ENCODE assay signal across 19 cellular contexts in the genomic region with DNA sequence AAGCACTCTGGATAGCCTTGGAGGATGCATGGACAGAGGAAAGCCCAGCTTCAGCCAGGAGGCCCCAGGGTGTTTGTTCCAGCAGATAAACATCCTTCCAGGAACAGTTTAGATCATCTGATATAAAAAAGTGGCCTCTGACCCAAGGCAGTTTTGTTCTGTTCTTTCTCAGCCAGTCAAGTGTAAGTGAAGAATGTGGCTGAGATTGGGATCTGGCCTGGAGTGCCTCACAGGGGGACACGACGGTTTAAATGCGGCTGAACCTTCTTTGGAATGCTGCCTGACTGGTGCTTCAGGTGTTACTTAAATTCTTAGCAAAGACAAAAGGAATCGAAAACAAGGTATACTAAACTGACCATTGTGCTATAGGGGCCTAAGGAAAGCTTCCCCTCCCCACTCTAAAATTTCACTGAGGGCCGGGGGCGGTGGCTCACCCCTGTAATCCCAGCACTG. TPM values are rescaled to one million over a fixed set of nuclear protein-coding genes. Genes with fewer than 3 reads are reported as not detected.
DNase-seq lines count a peak whose midpoint lies in the region; ATAC-seq and TF ChIP-seq lines count a peak whose summit lies in the region.
"Had no signal": no experiment of that assay in that cellular context is flagged by ENCODE, and none has a peak within 500 bp of the region (broad histone marks: within the 10 kb centered on the region; RNA-seq: fewer than 3 reads in every experiment).

No MANE protein-coding gene starts in this region.

- WGBS in endodermal cell (ENCODE audit: insufficient coverage in 1 of 2, insufficient read length in 1 of 2), 2 experiments: 41 to 60% methylated on average over 1 to 5 of the region's 6 CpGs
- 7% methylated on average over 4 of the region's 6 CpGs for WGBS in mesenchymal stem cell
- WGBS in aorta, 2 donors: 56 to 72% methylated on average over 6 of the region's 6 CpGs

- H3K27ac ChIP-seq in endodermal cell (ENCODE audit: low read depth, low read length): no peak overlapping the region
- H3K27ac ChIP-seq in mesenchymal stem cell (ENCODE audit: low read length, poor library complexity, severe bottlenecking): no peak overlapping the region
- H3K27ac ChIP-seq in aorta (ENCODE audit: low read depth in 1 of 2, low read length in 2 of 2): no peak overlapping the region
- H3K27ac ChIP-seq in uterus: no peak overlapping the region
- H3K27ac ChIP-seq: tibial artery had no signal

- H3K36me3 ChIP-seq in endodermal cell (ENCODE audit: control insufficient read depth, insufficient read depth, low read length) (no peaks in the 10 kb centered on the region), mesenchymal stem cell (ENCODE audit: control insufficient read depth in 1 of 2, insufficient read depth in 2 of 2, low read depth in 1 of 2, low read length in 2 of 2) (no peaks in the 10 kb centered on the region), aorta (ENCODE audit: control insufficient read depth in 1 of 2, insufficient read depth in 2 of 2, low read length in 1 of 2) (no peaks in the 10 kb centered on the region), uterus (no peaks in the 10 kb centered on the region)
- H3K36me3 ChIP-seq: tibial artery had no signal

- H3K36me3 Mint-ChIP-seq in endodermal cell (ENCODE audit: low read depth): peaks cover 6% of the 10 kb centered on the region
- H3K36me3 Mint-ChIP-seq: activated CD8-positive, alpha-beta memory T cell treated with anti-CD3 and anti-CD28 coated beads, Interleukin-2, amount 10 ng/mL, durations not matched to agents 7 days and 5 days; IgD-negative memory B cell had no signal

- H2AFZ ChIP-seq in mesenchymal stem cell (ENCODE audit: low read depth, low read length): no peak overlapping the region

- no peaks in the 10 kb centered on the region for H3K79me1 ChIP-seq in mesenchymal stem cell (replicated peaks; ENCODE audit: low read length, poor library complexity, severe bottlenecking)

- no peak overlapping the region for H2BK15ac ChIP-seq in mesenchymal stem cell (ENCODE audit: low read depth, poor library complexity, severe bottlenecking)

- H3K9me3 ChIP-seq in endodermal cell (ENCODE audit: control insufficient read depth, low read length): peaks cover 17% of the 10 kb centered on the region
- no peaks in the 10 kb centered on the region for H3K9me3 ChIP-seq in mesenchymal stem cell (ENCODE audit: control insufficient read depth, low read length)
- no peaks in the 10 kb centered on the region for H3K9me3 ChIP-seq in aorta (ENCODE audit: control insufficient read depth, low read length)
- no peaks in the 10 kb centered on the region for H3K9me3 ChIP-seq in uterus

- H3K4ac ChIP-seq in mesenchymal stem cell (ENCODE audit: low read depth in 1 of 2, low read length in 2 of 2): no peak overlapping the region

- H3K27me3 Mint-ChIP-seq in endodermal cell (ENCODE audit: insufficient read depth): no peaks in the 10 kb centered on the region

- H3K27ac Mint-ChIP-seq in endodermal cell: peak overlapping the region; percentile 93
- H3K27ac Mint-ChIP-seq: activated B cell treated with CpG ODN at 0.5 μM for 24 hours; activated CD8-positive, alpha-beta memory T cell treated with anti-CD3 and anti-CD28 coated beads, Interleukin-2, amount 10 ng/mL, durations not matched to agents 7 days and 5 days; CD4-positive, alpha-beta T cell; IgD-negative memory B cell had no signal

- peaks cover 49% of the 10 kb centered on the region for H3K4me1 Mint-ChIP-seq in endodermal cell
- H3K4me1 Mint-ChIP-seq: activated B cell treated with CpG ODN at 0.5 μM for 24 hours; activated CD8-positive, alpha-beta memory T cell treated with anti-CD3 and anti-CD28 coated beads, Interleukin-2, amount 10 ng/mL, durations not matched to agents 7 days and 5 days; IgD-negative memory B cell had no signal

- no peak overlapping the region for H4K91ac ChIP-seq in mesenchymal stem cell (ENCODE audit: low read length)

- intact Hi-C loops in aorta (cut with DNase I) (no loop called here), uterus (cut with DNase I; ENCODE audit: low total_unique reads) (no loop called here)

- peak; percentile 75 for DNase-seq in SIG-M5 treated with dmso at 0.1 percent for 504 hours (lab: John Stamatoyannopoulos, UW; ENCODE audit: unreplicated experiment)
- no peak for DNase-seq in SIG-M5 (lab: John Stamatoyannopoulos, UW)
- DNase-seq in endodermal cell: peak; percentile 91
- peak; percentile 68 for DNase-seq in mesenchymal stem cell
- no peak for DNase-seq in aorta
- no peak for DNase-seq in activated CD4-positive, alpha-beta T cell treated with anti-CD3 and anti-CD28 coated beads for 48 hours
- no peak for DNase-seq in uterus
- DNase-seq: activated B cell treated with CpG ODN at 0.5 μM for 24 hours; activated CD8-positive, alpha-beta memory T cell treated with anti-CD3 and anti-CD28 coated beads, Interleukin-2, amount 10 ng/mL, durations not matched to agents 7 days and 5 days; activated gamma-delta T cell treated with Interleukin-2 at 50 U/mL for 16 hours; CD4-positive, alpha-beta T cell; effector CD4-positive, alpha-beta T cell; GF-D8; NCI-H1417; NCI-H510A; SW 1271; tibial artery had no signal

- no peak overlapping the region for H3K4me2 ChIP-seq in mesenchymal stem cell (ENCODE audit: low read length, poor library complexity, severe bottlenecking)

- no peak overlapping the region for H3K4me3 ChIP-seq in endodermal cell (ENCODE audit: low read length)
- no peak overlapping the region for H3K4me3 ChIP-seq in mesenchymal stem cell (ENCODE audit: insufficient read depth in 1 of 2, low read depth in 1 of 2, low read length in 2 of 2)
- no peak overlapping the region for H3K4me3 ChIP-seq in aorta (ENCODE audit: low read length in 2 of 2)
- no peak overlapping the region for H3K4me3 ChIP-seq in uterus
- H3K4me3 ChIP-seq: tibial artery had no signal

- no peak overlapping the region for H4K8ac ChIP-seq in mesenchymal stem cell (ENCODE audit: low read length)

- TF ChIP-seq CTCF in endodermal cell (conservative IDR thresholded peaks at IDR 0.05): no peak
- TF ChIP-seq CTCF in uterus (IDR thresholded peaks at IDR 0.05): no peak

- no peak overlapping the region for H2BK5ac ChIP-seq in mesenchymal stem cell (ENCODE audit: low read depth, low read length, poor library complexity, severe bottlenecking)

- H3K27me3 ChIP-seq in endodermal cell (ENCODE audit: control insufficient read depth, insufficient read depth, low read length, poor library complexity, severe bottlenecking): no peaks in the 10 kb centered on the region
- H3K27me3 ChIP-seq in mesenchymal stem cell (ENCODE audit: control insufficient read depth in 1 of 2, insufficient read depth in 1 of 2, low read length in 2 of 2): peaks cover 7 to 19% of the 10 kb centered on the region in 2 experiments
- no peaks in the 10 kb centered on the region for H3K27me3 ChIP-seq in aorta (ENCODE audit: control insufficient read depth in 1 of 2, insufficient read depth in 2 of 2, low read length in 1 of 2)
- H3K27me3 ChIP-seq in uterus: no peaks in the 10 kb centered on the region
- H3K27me3 ChIP-seq: tibial artery had no signal

- H3K14ac ChIP-seq in mesenchymal stem cell (ENCODE audit: low read length in 2 of 2): no peak overlapping the region

- no peak overlapping the region for H3K4me3 Mint-ChIP-seq in endodermal cell
- H3K4me3 Mint-ChIP-seq: activated B cell treated with CpG ODN at 0.5 μM for 24 hours; activated CD8-positive, alpha-beta memory T cell treated with anti-CD3 and anti-CD28 coated beads, Interleukin-2, amount 10 ng/mL, durations not matched to agents 7 days and 5 days; CD4-positive, alpha-beta T cell; IgD-negative memory B cell had no signal

- no peak for TF ChIP-seq POLR2A in uterus (IDR thresholded peaks at IDR 0.05)

- H3K23ac ChIP-seq in mesenchymal stem cell (ENCODE audit: low read length in 2 of 2): no peak overlapping the region

- H3K18ac ChIP-seq in mesenchymal stem cell (ENCODE audit: low read depth in 1 of 2, low read length in 2 of 2): peak overlapping the region; percentile 34 to 95

- H3K4me1 ChIP-seq in endodermal cell (ENCODE audit: control insufficient read depth, insufficient read depth, low read length) (peaks cover 3% of the 10 kb centered on the region), mesenchymal stem cell (ENCODE audit: control insufficient read depth, insufficient read depth, low read depth, low read length) (no peaks in the 10 kb centered on the region), aorta (ENCODE audit: control insufficient read depth in 1 of 2, insufficient read depth in 2 of 2, low read length in 2 of 2) (peaks cover 0 to 4% of the 10 kb centered on the region in 2 donors), uterus (no peaks in the 10 kb centered on the region)

- no peak overlapping the region for H2AK5ac ChIP-seq in mesenchymal stem cell (ENCODE audit: low read length, severe bottlenecking)

- peak overlapping the region; percentile 20 for H3K9ac ChIP-seq in endodermal cell (ENCODE audit: extremely low read depth, low read length, poor library complexity, severe bottlenecking)
- H3K9ac ChIP-seq in mesenchymal stem cell (ENCODE audit: low read length): no peak overlapping the region

- peaks cover 18% of the 10 kb centered on the region for H3K9me3 Mint-ChIP-seq in endodermal cell
- H3K9me3 Mint-ChIP-seq: CD4-positive, alpha-beta T cell had no signal

- no peak overlapping the region for H2BK120ac ChIP-seq in mesenchymal stem cell (ENCODE audit: low read depth, low read length)

- peak; percentile 47 for ATAC-seq in aorta (ENCODE audit: low FRiP score)
- ATAC-seq in GM19452 (IDR thresholded peaks at IDR 0.05; ENCODE audit: unreplicated experiment): no peak
- ATAC-seq: activated CD8-positive, alpha-beta memory T cell treated with anti-CD3 and anti-CD28 coated beads, Interleukin-2, amount 10 ng/mL, durations not matched to agents 7 days and 5 days had no signal

- H2BK12ac ChIP-seq in mesenchymal stem cell (ENCODE audit: low read length in 2 of 2): peak overlapping the region in 1 of 2 experiments; percentile 87

RNA-seq across cellular contexts. Expression of a gene that starts 58.2 kb away (rescaled TPM):
- total RNA-seq in endodermal cell (not detected), aorta (under 1 TPM in 1 of 2 donors, not detected in 1; 0.23 TPM), uterus (10 to 100 TPM in 1 of 4 donors, 1 to 10 TPM in 1, under 1 TPM in 1, not detected in 1; 0.64 to 21.5 (median 2.6) TPM)
- 0.50 TPM for polyA plus RNA-seq in endodermal cell (2013, experiment 1 of 2)
- 0.25 TPM for polyA plus RNA-seq in endodermal cell (2013, experiment 2 of 2)
- not detected for polyA plus RNA-seq in mesenchymal stem cell (2013, experiment 1 of 2)
- polyA plus RNA-seq in mesenchymal stem cell (2013, experiment 2 of 2): not detected
- under 1 TPM in 1 of 2 donors, not detected in 1; 0.38 TPM for polyA plus RNA-seq in aorta
- total RNA-seq: activated B cell treated with CpG ODN at 0.5 μM for 24 hours; activated CD8-positive, alpha-beta memory T cell treated with anti-CD3 and anti-CD28 coated beads, Interleukin-2, amount 10 ng/mL, durations not matched to agents 7 days and 5 days; CD4-positive, alpha-beta T cell had no signal
- polyA plus RNA-seq: IgD-negative memory B cell had no signal

Comparison
In these comparisons a context has a peak if more than half of its experiments do, and no peak if none do; other contexts are left out.
1. DNase-seq: peak in SIG-M5 treated with dmso at 0.1 percent for 504 hours (single experiment), endodermal cell (single experiment) and mesenchymal stem cell (single experiment); none in SIG-M5 (single experiment), aorta (0 of 2), activated CD4-positive, alpha-beta T cell treated with anti-CD3 and anti-CD28 coated beads for 48 hours (single experiment) and uterus (0 of 2).